ENCODE assay signal across 7 cellular contexts in the genomic region with DNA sequence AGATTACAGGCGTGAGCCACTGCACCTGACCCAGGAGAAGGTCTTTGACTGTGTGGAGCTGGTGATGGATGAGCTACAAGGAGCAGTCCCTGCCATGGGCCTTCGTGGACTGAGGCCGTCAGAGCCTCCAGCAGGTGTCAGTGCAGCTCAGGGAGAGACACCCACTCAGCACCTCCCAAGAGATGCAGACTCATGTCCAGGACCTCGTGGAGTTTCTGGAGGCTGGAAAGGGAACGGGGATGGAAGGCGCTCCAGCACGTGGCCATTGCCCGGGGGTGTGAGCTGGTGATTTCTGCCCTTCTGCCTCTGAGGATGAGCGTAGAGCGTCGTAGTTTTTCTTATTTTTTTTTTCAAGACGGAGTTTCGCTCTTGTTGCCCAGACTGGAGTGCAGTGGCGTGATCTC. TPM values are rescaled to one million over a fixed set of nuclear protein-coding genes. Genes with fewer than 3 reads are reported as not detected.
DNase-seq lines count a peak whose midpoint lies in the region; ATAC-seq, FAIRE-seq and TF ChIP-seq lines count a peak whose summit lies in the region.
"Had no signal": no experiment of that assay in that cellular context is flagged by ENCODE, and none has a peak within 500 bp of the region (broad histone marks: within the 10 kb centered on the region; RNA-seq: fewer than 3 reads in every experiment).

No MANE protein-coding gene starts in this region.

- TF ChIP-seq POLR2A in H54 (IDR thresholded peaks at IDR 0.05; ENCODE audit: low read depth, low read length) = no peak

- no peaks in the 10 kb centered on the region for H3K4me1 ChIP-seq in kidney (ENCODE audit: control insufficient read depth in 1 of 2, insufficient read depth in 1 of 2, low read depth in 1 of 2, low read length in 2 of 2)

- H3K9me3 ChIP-seq in kidney (ENCODE audit: control insufficient read depth in 1 of 2, low read length in 2 of 2) = no peaks in the 10 kb centered on the region

- ATAC-seq in GM19455 (IDR thresholded peaks at IDR 0.05; ENCODE audit: unreplicated experiment) = no peak

- no peak overlapping the region for H3K9ac ChIP-seq in kidney (ENCODE audit: low read length in 2 of 2)

- no peaks in the 10 kb centered on the region for H3K36me3 ChIP-seq in kidney (ENCODE audit: control insufficient read depth in 1 of 2, insufficient read depth in 2 of 2, low read length in 2 of 2)

- peak; percentile 100 for DNase-seq in H54 (ENCODE audit: insufficient read length, low spot score)
- peak; percentile 67 to 71 for DNase-seq in SW 1271 (lab: John Stamatoyannopoulos, UW)
- DNase-seq in kidney = peak; percentile 77
- no peak for DNase-seq in GM19240 (ENCODE audit: insufficient read length, low spot score)

- TF ChIP-seq CTCF in 22Rv1 (IDR thresholded peaks at IDR 0.05) (peak; percentile 82), kidney (IDR thresholded peaks at IDR 0.05; ENCODE audit: borderline replicate concordance, extremely low read depth, insufficient read depth) (peak; percentile 72)

- intact Hi-C loops in kidney (cut with DNase I) = no loop called here

- H3K4me3 ChIP-seq in kidney (ENCODE audit: low read length in 2 of 2) = no peak overlapping the region

- FAIRE-seq in H54 (lab: Jason Lieb, UNC) (peak; percentile 36), kidney (lab: Jason Lieb, UNC) (no peak)

- no peak overlapping the region for H3K27ac ChIP-seq in 22Rv1
- no peak overlapping the region for H3K27ac ChIP-seq in kidney (ENCODE audit: low read depth in 2 of 2, low read length in 2 of 2)

RNA-seq across cellular contexts. Expression of a gene that starts 9.5 kb away (rescaled TPM):
- 23.8 TPM for total RNA-seq in kidney
- polyA plus RNA-seq in kidney (ENCODE audit: insufficient read depth, low read depth, low replicate concordance) = 4.9 TPM

RNA-seq across cellular contexts. Expression of a gene that starts 15.1 kb away (rescaled TPM):
- total RNA-seq in kidney = 4.7 TPM
- polyA plus RNA-seq in kidney (ENCODE audit: insufficient read depth, low read depth, low replicate concordance) = 1.7 TPM

RNA-seq across cellular contexts. Expression of a gene that starts 31.9 kb away (rescaled TPM):
- 57.3 TPM for total RNA-seq in kidney
- 43.8 TPM for polyA plus RNA-seq in kidney (ENCODE audit: insufficient read depth, low read depth, low replicate concordance)

RNA-seq across cellular contexts. Expression of a gene that starts 35.9 kb away (rescaled TPM):
- 0.38 TPM for total RNA-seq in kidney
- polyA plus RNA-seq in kidney (ENCODE audit: insufficient read depth, low read depth, low replicate concordance) = not detected
- total RNA-seq: mononuclear cell had no signal

RNA-seq across cellular contexts. Expression of a gene that starts 45.9 kb away (rescaled TPM):
- total RNA-seq in kidney = 258 TPM
- 394 TPM for polyA plus RNA-seq in kidney (ENCODE audit: insufficient read depth, low read depth, low replicate concordance)
